8 cellular contexts compared by ENCODE assay signal in the genomic region with DNA sequence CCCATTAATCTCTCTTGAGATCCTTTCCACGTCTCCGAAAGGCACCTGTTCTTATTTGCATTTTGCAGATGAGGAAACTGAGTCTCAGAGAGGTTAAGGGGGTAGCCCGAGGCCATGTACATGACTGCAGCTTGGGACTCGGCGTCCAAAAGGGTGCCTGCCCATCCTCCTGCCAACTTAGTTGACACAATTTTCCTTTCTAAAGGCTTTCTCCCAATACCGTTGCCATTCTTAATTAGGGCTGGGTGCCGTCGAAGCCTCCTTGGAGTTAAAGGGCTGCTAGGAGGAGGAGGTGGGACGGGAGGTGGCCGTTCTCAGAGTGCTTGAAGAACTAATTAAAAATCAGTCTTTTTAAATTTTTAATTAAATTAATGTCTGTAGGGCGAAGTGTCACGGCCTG. TPM values are rescaled to one million over a fixed set of nuclear protein-coding genes. Genes with fewer than 3 reads are reported as not detected.
DNase-seq lines count a peak whose midpoint lies in the region; ATAC-seq and TF ChIP-seq lines count a peak whose summit lies in the region.

No MANE protein-coding gene starts in this region.

- no peak for TF ChIP-seq POLR2A in right lobe of liver (IDR thresholded peaks at IDR 0.05)

- H3K27ac ChIP-seq in ascending aorta (no peak overlapping the region), right lobe of liver (no peak overlapping the region), thoracic aorta (peak overlapping the region in 1 of 2 donors; percentile 29)

- peaks cover 34% of the 10 kb centered on the region for H3K4me1 Mint-ChIP-seq in activated CD8-positive, alpha-beta memory T cell treated with anti-CD3 and anti-CD28 coated beads, Interleukin-2, amount 10 ng/mL, durations not matched to agents 7 days and 5 days

- H3K36me3 ChIP-seq in ascending aorta (no peaks in the 10 kb centered on the region), right lobe of liver (no peaks in the 10 kb centered on the region), thoracic aorta (no peaks in the 10 kb centered on the region)

- 58% methylated on average over 12 of the region's 12 CpGs for WGBS in right lobe of liver (ENCODE audit: insufficient coverage, low coverage, low lambda C conversion rate, missing lambda C conversion rate)

- peak overlapping the region; percentile 69 to 83 for H3K4me3 ChIP-seq in ascending aorta
- H3K4me3 ChIP-seq in right lobe of liver = peak overlapping the region; percentile 94 to 98 (median 97)
- H3K4me3 ChIP-seq in thoracic aorta = peak overlapping the region; percentile 93

- H3K9me3 ChIP-seq in ascending aorta = no peaks in the 10 kb centered on the region
- no peaks in the 10 kb centered on the region for H3K9me3 ChIP-seq in right lobe of liver
- no peaks in the 10 kb centered on the region for H3K9me3 ChIP-seq in thoracic aorta

- CTCF ChIA-PET in activated CD8-positive, alpha-beta memory T cell treated with anti-CD3 and anti-CD28 coated beads, Interleukin-2, amount 10 ng/mL, durations not matched to agents 7 days and 5 days (lab: Charles Lee) = interaction anchor here (0.9 to 5.5 kb wide), 3 partner anchors 7 to 49 kb away, joined by 3 to 46 read pairs (median 5); no protein-coding TSS in a partner anchor

- H3K36me3 Mint-ChIP-seq in activated CD8-positive, alpha-beta memory T cell treated with anti-CD3 and anti-CD28 coated beads, Interleukin-2, amount 10 ng/mL, durations not matched to agents 7 days and 5 days = peaks cover 9% of the 10 kb centered on the region

- TF ChIP-seq CTCF in ascending aorta (IDR thresholded peaks at IDR 0.05) (no peak), right lobe of liver (IDR thresholded peaks at IDR 0.05) (no peak), thoracic aorta (IDR thresholded peaks at IDR 0.05) (no peak)

- H3K4me1 ChIP-seq in ascending aorta (peaks cover 3 to 15% of the 10 kb centered on the region in 2 donors), right lobe of liver (peaks cover 0 to 15% (median 7%) of the 10 kb centered on the region in 4 donors), thoracic aorta (ENCODE audit: control insufficient read depth in 1 of 2, low read depth in 2 of 2) (peaks cover 7 to 28% of the 10 kb centered on the region in 2 donors)

- ATAC-seq in activated CD8-positive, alpha-beta memory T cell treated with anti-CD3 and anti-CD28 coated beads, Interleukin-2, amount 10 ng/mL, durations not matched to agents 7 days and 5 days = no peak
- no peak for ATAC-seq in right lobe of liver
- peak; percentile 8 for ATAC-seq in thoracic aorta (ENCODE audit: insufficient number of reproducible peaks, low FRiP score, low read depth)

- peak overlapping the region; percentile 68 for H3K4me3 Mint-ChIP-seq in activated CD8-positive, alpha-beta memory T cell treated with anti-CD3 and anti-CD28 coated beads, Interleukin-2, amount 10 ng/mL, durations not matched to agents 7 days and 5 days

- H3K27me3 Mint-ChIP-seq in activated CD8-positive, alpha-beta memory T cell treated with anti-CD3 and anti-CD28 coated beads, Interleukin-2, amount 10 ng/mL, durations not matched to agents 7 days and 5 days = peaks cover 10% of the 10 kb centered on the region

- H3K27ac Mint-ChIP-seq in activated CD8-positive, alpha-beta memory T cell treated with anti-CD3 and anti-CD28 coated beads, Interleukin-2, amount 10 ng/mL, durations not matched to agents 7 days and 5 days = no peak overlapping the region

- H3K27me3 ChIP-seq in ascending aorta (no peaks in the 10 kb centered on the region), right lobe of liver (no peaks in the 10 kb centered on the region), thoracic aorta (replicated peaks; ENCODE audit: insufficient read depth) (no peaks in the 10 kb centered on the region)

- no peak for DNase-seq in activated CD8-positive, alpha-beta memory T cell treated with anti-CD3 and anti-CD28 coated beads, Interleukin-2, amount 10 ng/mL, durations not matched to agents 7 days and 5 days
- DNase-seq in activated CD8-positive, alpha-beta memory T cell treated with anti-CD3 and anti-CD28 coated beads for 24 hours = no peak
- DNase-seq in ascending aorta (ENCODE audit: low spot score in 2 of 2) = no peak
- DNase-seq in right lobe of liver = no peak
- DNase-seq in thoracic aorta (ENCODE audit: low spot score) = no peak
- no peak for DNase-seq in amniotic stem cell (lab: John Stamatoyannopoulos, UW)
- DNase-seq in NCI-H1048 (lab: John Stamatoyannopoulos, UW) = no peak
- no peak for DNase-seq in CD1c-positive myeloid dendritic cell (ENCODE audit: extremely low spot score)

- intact Hi-C loops in ascending aorta (cut with DNase I) = loop anchor here (2.0 to 10.0 kb wide), 2 partner anchors 131 to 263 kb away; partner anchors contain the start of gene NQO2
- intact Hi-C loops in right lobe of liver (cut with DNase I) = loop anchor here in 1 of 2 donors (10.0 kb wide), 1 partner anchor 133 kb away; no protein-coding TSS in a partner anchor

- H3K9me3 Mint-ChIP-seq in activated CD8-positive, alpha-beta memory T cell treated with anti-CD3 and anti-CD28 coated beads, Interleukin-2, amount 10 ng/mL, durations not matched to agents 7 days and 5 days (ENCODE audit: low read depth) = no peaks in the 10 kb centered on the region

RNA-seq across cellular contexts. Expression of gene PSMG4, which starts 0.5 kb away (rescaled TPM):
- 10 to 100 TPM; 24.4 TPM for total RNA-seq in activated CD8-positive, alpha-beta memory T cell treated with anti-CD3 and anti-CD28 coated beads, Interleukin-2, amount 10 ng/mL, durations not matched to agents 7 days and 5 days
- total RNA-seq in ascending aorta (23.9 TPM), right lobe of liver (10 to 100 TPM in 5 of 6 experiments, 1 to 10 TPM in 1; 9.4 to 15.4 (median 11.0) TPM), thoracic aorta (10 to 100 TPM; 19.4 to 29.0 TPM)

RNA-seq across cellular contexts. Expression of gene TUBB2B, which starts 30.7 kb away (rescaled TPM):
- total RNA-seq in activated CD8-positive, alpha-beta memory T cell treated with anti-CD3 and anti-CD28 coated beads, Interleukin-2, amount 10 ng/mL, durations not matched to agents 7 days and 5 days = not detected
- total RNA-seq in ascending aorta (not detected), right lobe of liver (1 to 10 TPM; 1.0 to 3.9 (median 2.5) TPM), thoracic aorta (1 to 10 TPM; 1.8 to 3.2 TPM)
